In genomic region chr6:39154705-39155104, GRCh38 we compare ENCODE assay signal across 1 cellular context.
TF ChIP-seq lines count a peak whose summit lies in the region.

No MANE protein-coding gene starts in this region.

TF ChIP-seq in A549, 52 proteins besides CTCF, POLR2A, EP300 and RAD21 (continued from another document):
- TF ChIP-seq CHD2 (IDR thresholded peaks at IDR 0.05; ENCODE audit: low read length, partially characterized antibody) (no peak), MAX (IDR thresholded peaks at IDR 0.05) (no peak), KDM1A (IDR thresholded peaks at IDR 0.05; ENCODE audit: low read depth) (no peak), ELK1 (IDR thresholded peaks at IDR 0.05; ENCODE audit: low read depth, low read length) (no peak), FOSL2 (IDR thresholded peaks at IDR 0.05) (no peak), FOSL2 (CRISPR knock-in tag; IDR thresholded peaks at IDR 0.05) (no peak), MAFK (IDR thresholded peaks at IDR 0.05; ENCODE audit: partially characterized antibody) (peak; percentile 43)
